In the genomic region with DNA sequence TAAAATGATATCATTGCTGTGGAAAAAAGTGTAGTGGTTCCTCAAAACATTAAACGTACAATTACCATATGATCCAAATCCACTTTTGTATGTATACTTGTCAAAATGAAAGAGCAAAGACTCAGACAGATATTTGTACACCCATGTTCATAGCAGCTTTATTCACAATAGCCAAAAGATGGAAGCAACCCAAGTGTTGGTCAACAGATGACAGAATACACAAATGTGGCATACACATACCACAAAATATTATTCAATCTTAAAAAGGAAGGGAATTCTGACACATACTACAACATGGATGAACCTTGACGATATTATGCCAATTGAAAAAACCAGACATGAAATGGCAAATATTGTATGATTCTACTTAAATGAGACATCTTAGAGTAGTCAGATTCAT, we compare ENCODE assay signal across 24 cellular contexts.
"Had no signal": no experiment of that assay in that cellular context is flagged by ENCODE, and none has a peak within 500 bp of the region (broad histone marks: within the 10 kb centered on the region; RNA-seq: fewer than 3 reads in every experiment).

No MANE protein-coding gene starts in this region.

- H3K4me1 ChIP-seq: esophagus muscularis mucosa, gastrocnemius medialis, heart left ventricle, left lung, lower lobe of right lung had no signal

- H3K36me3 ChIP-seq: esophagus muscularis mucosa, gastrocnemius medialis, heart left ventricle, left lung, lower lobe of right lung had no signal

- H2AFZ ChIP-seq: hepatocyte had no signal

- H3K9me3 ChIP-seq: esophagus muscularis mucosa, gastrocnemius medialis, heart left ventricle, left lung, lower lobe of right lung, mucosa of descending colon had no signal

- H3K4me2 ChIP-seq: hepatocyte had no signal

- H3K4me3 ChIP-seq: coronary artery, dorsolateral prefrontal cortex, esophagus muscularis mucosa, gastrocnemius medialis, heart left ventricle, hepatocyte, left lung, lower lobe of right lung, mucosa of descending colon had no signal

- H3K79me2 ChIP-seq: hepatocyte had no signal

- H3K27me3 ChIP-seq: esophagus muscularis mucosa, hepatocyte, left lung had no signal

- DNase-seq: dermis blood vessel endothelial cell; dorsolateral prefrontal cortex; effector CD4-positive, alpha-beta T cell; effector memory CD4-positive, alpha-beta T cell; foreskin fibroblast; foreskin melanocyte; gastrocnemius medialis; glutamatergic neuron; heart left ventricle; hypothalamus; immature natural killer cell; islet precursor cell; kidney; kidney glomerular epithelial cell; left colon; left lung; left ventricle myocardium superior; lower lobe of right lung; mesenchymal stem cell; mucosa of descending colon; naive B cell had no signal

- H3K27ac ChIP-seq: coronary artery, dorsolateral prefrontal cortex, esophagus muscularis mucosa, gastrocnemius medialis, heart left ventricle, hepatocyte, left lung, lower lobe of right lung had no signal

- ATAC-seq: gastrocnemius medialis, heart left ventricle, left colon, left lung, left ventricle myocardium superior, lower lobe of right lung, mucosa of descending colon had no signal
